In the genomic region with DNA sequence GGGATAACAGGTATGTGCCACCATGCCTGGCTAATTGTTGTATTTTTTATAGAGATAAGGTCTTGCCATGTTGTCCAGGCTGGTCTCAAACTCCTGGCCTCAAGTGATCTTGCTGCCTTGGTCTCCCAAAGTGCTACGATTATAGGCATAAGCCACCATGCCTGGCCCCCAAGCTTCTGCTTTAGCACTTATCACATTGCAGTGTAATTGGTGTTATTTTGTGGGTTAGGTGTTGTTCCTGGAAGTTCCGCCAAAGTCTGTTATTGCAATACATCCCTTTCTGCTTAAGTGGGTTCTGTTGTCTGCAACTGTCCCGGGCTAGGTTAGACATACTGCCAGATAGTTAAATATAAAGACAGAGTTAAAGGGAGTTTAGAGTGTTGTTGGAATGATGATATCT, we compare ENCODE assay signal across 19 cellular contexts. TPM values are rescaled to one million over a fixed set of nuclear protein-coding genes. Genes with fewer than 3 reads are reported as not detected.
DNase-seq lines count a peak whose midpoint lies in the region; ATAC-seq and TF ChIP-seq lines count a peak whose summit lies in the region.
"Had no signal": no experiment of that assay in that cellular context is flagged by ENCODE, and none has a peak within 500 bp of the region (broad histone marks: within the 10 kb centered on the region; RNA-seq: fewer than 3 reads in every experiment).

No MANE protein-coding gene starts in this region.

- ATAC-seq in activated T-cell treated with anti-CD3 and anti-CD28 coated beads, Interleukin-2, amount 50 U/mL, for 72 hours (replicated peaks in 1 of 2), result no peak
- peak; percentile 48 to 56 for ATAC-seq in natural killer cell treated with Interleukin-12 subunit alpha and Interleukin-12 subunit beta and Interleukin-15 and Interleukin-18, amount 100 ng/mL, for 72 hours
- ATAC-seq: A549 had no signal

- no peak overlapping the region for H3K27ac ChIP-seq in esophagus squamous epithelium
- H3K27ac ChIP-seq: A549 had no signal

- H3K9me3 ChIP-seq in esophagus squamous epithelium, result no peaks in the 10 kb centered on the region
- H3K9me3 ChIP-seq: A549, BE2C had no signal

- H3K4me1 ChIP-seq in esophagus squamous epithelium, result peaks cover 0 to 44% (median 20%) of the 10 kb centered on the region in 3 donors
- H3K4me1 ChIP-seq: BE2C had no signal

- TF ChIP-seq POLR2A in esophagus squamous epithelium (IDR thresholded peaks at IDR 0.05), result no peak

- no peak for TF ChIP-seq CTCF in brain (conservative IDR thresholded peaks at IDR 0.05)
- no peak for TF ChIP-seq CTCF in esophagus squamous epithelium (IDR thresholded peaks at IDR 0.05)

- H3K27ac Mint-ChIP-seq in activated T-cell treated with anti-CD3 and anti-CD28 coated beads, Interleukin-2, amount 50 U/mL, for 72 hours, result peak overlapping the region; percentile 25
- H3K27ac Mint-ChIP-seq in brain, result peak overlapping the region in 1 of 5 experiments; percentile 11
- no peak overlapping the region for H3K27ac Mint-ChIP-seq in natural killer cell treated with Interleukin-12 subunit alpha and Interleukin-12 subunit beta and Interleukin-15 and Interleukin-18, amount 100 ng/mL, for 72 hours

- DNase-seq in activated T-cell treated with anti-CD3 and anti-CD28 coated beads, Interleukin-2, amount 50 U/mL, for 72 hours, result no peak
- DNase-seq in activated T-cell treated with anti-CD3 and anti-CD28 coated beads, Interleukin-2, amount 50 U/mL, for 48 hours, result no peak
- DNase-seq in natural killer cell treated with Interleukin-12 subunit alpha and Interleukin-12 subunit beta and Interleukin-15 and Interleukin-18, amount 100 ng/mL, for 72 hours (ENCODE audit: low spot score), result peak; percentile 73
- DNase-seq in esophagus squamous epithelium (lab: John Stamatoyannopoulos, UW) (no peak), hypothalamus (lab: John Stamatoyannopoulos, UW) (no peak), AG08396 (ENCODE audit: low spot score) (no peak)
- DNase-seq: BE2C, COR-L47, DMS79, MM.1S, NCI-H1092 treated with DMSO at 0.1 percent for 48 hours, NCI-H146, NCI-H2029, NCI-H226, NCI-H510A treated with DMSO at 0.1 percent for 48 hours, NCI-H748 treated with DMSO at 0.1 percent for 48 hours, Right ventricle myocardium superior had no signal

- peaks cover 0 to 4% of the 10 kb centered on the region in 2 donors for H3K36me3 Mint-ChIP-seq in activated T-cell treated with anti-CD3 and anti-CD28 coated beads, Interleukin-2, amount 50 U/mL, for 72 hours (ENCODE audit: insufficient read depth in 2 of 2)
- peaks cover 16% of the 10 kb centered on the region for H3K36me3 Mint-ChIP-seq in brain
- H3K36me3 Mint-ChIP-seq in natural killer cell treated with Interleukin-12 subunit alpha and Interleukin-12 subunit beta and Interleukin-15 and Interleukin-18, amount 100 ng/mL, for 72 hours, result peaks cover 26% of the 10 kb centered on the region

- H3K4me1 Mint-ChIP-seq in activated T-cell treated with anti-CD3 and anti-CD28 coated beads, Interleukin-2, amount 50 U/mL, for 72 hours (ENCODE audit: low read depth), result no peaks in the 10 kb centered on the region
- no peaks in the 10 kb centered on the region for H3K4me1 Mint-ChIP-seq in brain
- H3K4me1 Mint-ChIP-seq in natural killer cell treated with Interleukin-12 subunit alpha and Interleukin-12 subunit beta and Interleukin-15 and Interleukin-18, amount 100 ng/mL, for 72 hours (ENCODE audit: low read depth in 2 of 2), result peaks cover 14 to 42% of the 10 kb centered on the region in 2 donors

- no peak overlapping the region for H3K4me3 Mint-ChIP-seq in activated T-cell treated with anti-CD3 and anti-CD28 coated beads, Interleukin-2, amount 50 U/mL, for 72 hours
- peak overlapping the region; percentile 1 to 72 (median 22) for H3K4me3 Mint-ChIP-seq in brain
- H3K4me3 Mint-ChIP-seq in natural killer cell treated with Interleukin-12 subunit alpha and Interleukin-12 subunit beta and Interleukin-15 and Interleukin-18, amount 100 ng/mL, for 72 hours, result no peak overlapping the region

- H3K27me3 ChIP-seq in esophagus squamous epithelium, result no peaks in the 10 kb centered on the region
- H3K27me3 ChIP-seq: BE2C had no signal

- H3K36me3 ChIP-seq in esophagus squamous epithelium, result peaks cover 0 to under 1% (median 0%) of the 10 kb centered on the region in 3 donors
- H3K36me3 ChIP-seq: BE2C had no signal

- H3K9me3 Mint-ChIP-seq in activated T-cell treated with anti-CD3 and anti-CD28 coated beads, Interleukin-2, amount 50 U/mL, for 72 hours, result no peaks in the 10 kb centered on the region
- no peaks in the 10 kb centered on the region for H3K9me3 Mint-ChIP-seq in brain
- peaks cover 2% of the 10 kb centered on the region for H3K9me3 Mint-ChIP-seq in natural killer cell treated with Interleukin-12 subunit alpha and Interleukin-12 subunit beta and Interleukin-15 and Interleukin-18, amount 100 ng/mL, for 72 hours

- intact Hi-C loops in esophagus squamous epithelium (cut with DNase I), result no loop called here

- H3K4me3 ChIP-seq in esophagus squamous epithelium, result no peak overlapping the region
- H3K4me3 ChIP-seq: A549 had no signal

- 87 to 91% methylated on average over 3 of the region's 3 CpGs for WGBS in esophagus squamous epithelium, 2 donors

- H3K27me3 Mint-ChIP-seq in activated T-cell treated with anti-CD3 and anti-CD28 coated beads, Interleukin-2, amount 50 U/mL, for 72 hours (ENCODE audit: low read depth), result no peaks in the 10 kb centered on the region
- H3K27me3 Mint-ChIP-seq in brain, result no peaks in the 10 kb centered on the region
- H3K27me3 Mint-ChIP-seq in natural killer cell treated with Interleukin-12 subunit alpha and Interleukin-12 subunit beta and Interleukin-15 and Interleukin-18, amount 100 ng/mL, for 72 hours, result no peaks in the 10 kb centered on the region

RNA-seq across cellular contexts. Expression of a gene that starts 3.4 kb away (rescaled TPM):
- total RNA-seq in activated T-cell treated with anti-CD3 and anti-CD28 coated beads, Interleukin-2, amount 50 U/mL, for 72 hours, result 10 to 100 TPM; 26.1 to 27.3 TPM
- polyA plus RNA-seq in brain (ENCODE audit: insufficient read depth, low read depth, low replicate concordance), result 61.7 TPM
- total RNA-seq in natural killer cell treated with Interleukin-12 subunit alpha and Interleukin-12 subunit beta and Interleukin-15 and Interleukin-18, amount 100 ng/mL, for 72 hours, result 10 to 100 TPM; 35.3 to 37.8 TPM
- 10 to 100 TPM; 11.5 to 22.5 (median 18.6) TPM for total RNA-seq in esophagus squamous epithelium

RNA-seq across cellular contexts. Expression of a gene that starts 3.6 kb away (rescaled TPM):
- 100 to 1,000 TPM in 1 of 2 donors, 10 to 100 TPM in 1; 85.3 to 101 TPM for total RNA-seq in activated T-cell treated with anti-CD3 and anti-CD28 coated beads, Interleukin-2, amount 50 U/mL, for 72 hours
- 48.6 TPM for polyA plus RNA-seq in brain (ENCODE audit: insufficient read depth, low read depth, low replicate concordance)
- 100 to 1,000 TPM in 1 of 2 donors, 10 to 100 TPM in 1; 81.1 to 107 TPM for total RNA-seq in natural killer cell treated with Interleukin-12 subunit alpha and Interleukin-12 subunit beta and Interleukin-15 and Interleukin-18, amount 100 ng/mL, for 72 hours
- 10 to 100 TPM; 24.3 to 54.7 (median 51.3) TPM for total RNA-seq in esophagus squamous epithelium

Comparison
In these comparisons a context has a peak if more than half of its experiments do, and no peak if none do; other contexts are left out.
1. ATAC-seq: peak in natural killer cell treated with Interleukin-12 subunit alpha and Interleukin-12 subunit beta and Interleukin-15 and Interleukin-18, amount 100 ng/mL, for 72 hours (2 of 2); none in activated T-cell treated with anti-CD3 and anti-CD28 coated beads, Interleukin-2, amount 50 U/mL, for 72 hours (0 of 2).
2. H3K4me3 Mint-ChIP-seq: peak in brain (5 of 5); none in activated T-cell treated with anti-CD3 and anti-CD28 coated beads, Interleukin-2, amount 50 U/mL, for 72 hours (0 of 2) and natural killer cell treated with Interleukin-12 subunit alpha and Interleukin-12 subunit beta and Interleukin-15 and Interleukin-18, amount 100 ng/mL, for 72 hours (single experiment).